Comparison of ENCODE assay signal across 9 cellular contexts in genomic region chr19:12155324-12155723, GRCh38. TPM values are rescaled to one million over a fixed set of nuclear protein-coding genes. Genes with fewer than 3 reads are reported as not detected.
DNase-seq lines count a peak whose midpoint lies in the region; ATAC-seq, FAIRE-seq and TF ChIP-seq lines count a peak whose summit lies in the region.
"Had no signal": no experiment of that assay in that cellular context is flagged by ENCODE, and none has a peak within 500 bp of the region (broad histone marks: within the 10 kb centered on the region; RNA-seq: fewer than 3 reads in every experiment).

No MANE protein-coding gene starts in this region.

- WGBS in right lobe of liver (ENCODE audit: insufficient coverage, low coverage, low lambda C conversion rate, missing lambda C conversion rate), result 20% methylated on average over 11 of the region's 11 CpGs
- WGBS in tibial nerve, 2 donors, result 14 to 17% methylated on average over 11 of the region's 11 CpGs

- no peaks in the 10 kb centered on the region for H3K27me3 ChIP-seq in astrocyte (ENCODE audit: insufficient read depth, low read length)
- no peaks in the 10 kb centered on the region for H3K27me3 ChIP-seq in right lobe of liver
- H3K27me3 ChIP-seq in tibial nerve, result no peaks in the 10 kb centered on the region

- H3K36me3 ChIP-seq in astrocyte (ENCODE audit: insufficient read depth, low read length) (peaks cover 8% of the 10 kb centered on the region), right lobe of liver (peaks cover 0 to 3% (median 0%) of the 10 kb centered on the region in 4 donors), tibial nerve (peaks cover 0 to 18% (median 0%) of the 10 kb centered on the region in 3 donors)

- ATAC-seq in activated T-cell treated with anti-CD3 and anti-CD28 coated beads, Interleukin-2, amount 50 U/mL, for 72 hours (replicated peaks in 1 of 2), result no peak
- ATAC-seq in right lobe of liver, result no peak

- H3K36me3 Mint-ChIP-seq in activated T-cell treated with anti-CD3 and anti-CD28 coated beads, Interleukin-2, amount 50 U/mL, for 72 hours (ENCODE audit: insufficient read depth in 2 of 2), result peaks cover 10 to 13% of the 10 kb centered on the region in 2 donors
- H3K36me3 Mint-ChIP-seq in astrocyte (ENCODE audit: low read depth, unreplicated experiment), result peaks cover 17% of the 10 kb centered on the region

- H3K27me3 Mint-ChIP-seq in activated T-cell treated with anti-CD3 and anti-CD28 coated beads, Interleukin-2, amount 50 U/mL, for 72 hours (ENCODE audit: low read depth), result no peaks in the 10 kb centered on the region
- H3K27me3 Mint-ChIP-seq in astrocyte (ENCODE audit: low read depth, unreplicated experiment), result no peaks in the 10 kb centered on the region

- no peaks in the 10 kb centered on the region for H3K9me3 ChIP-seq in astrocyte (ENCODE audit: insufficient read depth, low read depth, low read length)
- H3K9me3 ChIP-seq in right lobe of liver, result no peaks in the 10 kb centered on the region
- no peaks in the 10 kb centered on the region for H3K9me3 ChIP-seq in tibial nerve

- H3K27ac Mint-ChIP-seq in activated T-cell treated with anti-CD3 and anti-CD28 coated beads, Interleukin-2, amount 50 U/mL, for 72 hours, result no peak overlapping the region
- H3K27ac Mint-ChIP-seq in astrocyte (ENCODE audit: unreplicated experiment), result no peak overlapping the region

- peaks cover 49% of the 10 kb centered on the region for H3K79me2 ChIP-seq in astrocyte (ENCODE audit: insufficient read depth, low read length)

- no peak for TF ChIP-seq EP300 in tibial nerve (IDR thresholded peaks at IDR 0.05)

- H3K4me3 ChIP-seq in astrocyte (ENCODE audit: insufficient read depth, low read depth, low read length) (peak overlapping the region; percentile 80), right lobe of liver (peak overlapping the region; percentile 59 to 73 (median 70)), tibial nerve (peak overlapping the region; percentile 68 to 87 (median 80))

- FAIRE-seq in astrocyte (lab: Jason Lieb, UNC) (no peak), GM19239 (lab: Jason Lieb, UNC) (no peak)

- peaks cover 6% of the 10 kb centered on the region for H3K4me1 Mint-ChIP-seq in activated T-cell treated with anti-CD3 and anti-CD28 coated beads, Interleukin-2, amount 50 U/mL, for 72 hours (ENCODE audit: low read depth)
- H3K4me1 Mint-ChIP-seq in astrocyte (ENCODE audit: low read depth, unreplicated experiment), result peaks cover 3% of the 10 kb centered on the region

- intact Hi-C loops in right lobe of liver (cut with DNase I), result no loop called here

- TF ChIP-seq POLR2A in right lobe of liver (IDR thresholded peaks at IDR 0.05) (no peak), tibial nerve (IDR thresholded peaks at IDR 0.05) (no peak)

- no peak overlapping the region for H2AFZ ChIP-seq in astrocyte (ENCODE audit: low read depth, low read length)

- H3K27ac ChIP-seq in astrocyte (ENCODE audit: low read depth, low read length), result no peak overlapping the region
- no peak overlapping the region for H3K27ac ChIP-seq in right lobe of liver
- peak overlapping the region in 2 of 4 donors; percentile 73 to 86 for H3K27ac ChIP-seq in tibial nerve

- no peak for TF ChIP-seq CTCF in astrocyte (IDR thresholded peaks at IDR 0.05; ENCODE audit: insufficient read depth, low read depth, low read length)
- no peak for TF ChIP-seq CTCF in right lobe of liver (IDR thresholded peaks at IDR 0.05)
- no peak for TF ChIP-seq CTCF in tibial nerve (IDR thresholded peaks at IDR 0.05)

- peak overlapping the region; percentile 91 for H3K9ac ChIP-seq in astrocyte (ENCODE audit: low read length)

- H3K9me3 Mint-ChIP-seq in activated T-cell treated with anti-CD3 and anti-CD28 coated beads, Interleukin-2, amount 50 U/mL, for 72 hours, result no peaks in the 10 kb centered on the region
- H3K9me3 Mint-ChIP-seq in astrocyte (ENCODE audit: unreplicated experiment), result peaks cover 3% of the 10 kb centered on the region

- H3K4me2 ChIP-seq in astrocyte (ENCODE audit: low read length), result peak overlapping the region; percentile 88

- H4K20me1 ChIP-seq in astrocyte (ENCODE audit: insufficient read depth, low read length), result peaks cover 11% of the 10 kb centered on the region

- DNase-seq in activated T-cell treated with anti-CD3 and anti-CD28 coated beads, Interleukin-2, amount 50 U/mL, for 72 hours, result no peak
- DNase-seq in activated T-cell treated with anti-CD3 and anti-CD28 coated beads, Interleukin-2, amount 50 U/mL, for 48 hours, result no peak
- DNase-seq in astrocyte (ENCODE audit: low read depth) (no peak), right lobe of liver (no peak), tibial nerve (ENCODE audit: low spot score in 2 of 2) (no peak), COLO829 (ENCODE audit: low spot score) (no peak), GM19239 (ENCODE audit: insufficient read length, low spot score) (no peak)
- no peak for DNase-seq in stimulated activated CD4-positive, alpha-beta T cell treated with anti-CD3 and anti-CD28 coated beads, Interleukin-12 subunit alpha, Interleukin-12 subunit beta, amount 100 ng/mL, for 4 hours
- DNase-seq: DMS 273 treated with DMSO at 0.1 percent for 48 hours had no signal

- H3K4me1 ChIP-seq in astrocyte (ENCODE audit: insufficient read depth, low read length), result no peaks in the 10 kb centered on the region
- H3K4me1 ChIP-seq in right lobe of liver, result no peaks in the 10 kb centered on the region
- H3K4me1 ChIP-seq in tibial nerve, result peaks cover 0 to 25% (median 2%) of the 10 kb centered on the region in 4 donors

- H3K4me3 Mint-ChIP-seq in activated T-cell treated with anti-CD3 and anti-CD28 coated beads, Interleukin-2, amount 50 U/mL, for 72 hours, result peak overlapping the region; percentile 89 to 91
- peak overlapping the region; percentile 93 for H3K4me3 Mint-ChIP-seq in astrocyte (ENCODE audit: unreplicated experiment)

RNA-seq across cellular contexts. Expression of gene ZNF625, which starts 1.2 kb away (rescaled TPM):
- 1 to 10 TPM; 3.2 to 4.9 TPM for total RNA-seq in activated T-cell treated with anti-CD3 and anti-CD28 coated beads, Interleukin-2, amount 50 U/mL, for 72 hours
- total RNA-seq in astrocyte (13.7 and 16.1 TPM in 2 replicates), right lobe of liver (1 to 10 TPM in 4 of 6 experiments, under 1 TPM in 2; 0.57 to 1.8 (median 1.4) TPM), tibial nerve (10 to 100 TPM in 2 of 4 donors, 1 to 10 TPM in 2; 5.0 to 11.6 (median 9.1) TPM)

RNA-seq across cellular contexts. Expression of gene ZNF136, which starts 7.6 kb away (rescaled TPM):
- 10 to 100 TPM; 17.0 to 19.8 TPM for total RNA-seq in activated T-cell treated with anti-CD3 and anti-CD28 coated beads, Interleukin-2, amount 50 U/mL, for 72 hours
- total RNA-seq in astrocyte (8.3 and 11.1 TPM in 2 replicates), right lobe of liver (1 to 10 TPM; 1.3 to 3.9 (median 2.2) TPM), tibial nerve (10 to 100 TPM in 3 of 4 donors, 1 to 10 TPM in 1; 5.1 to 25.8 (median 13.4) TPM)

RNA-seq across cellular contexts. Expression of gene ZNF20, which starts 15.2 kb away (rescaled TPM):
- 1 to 10 TPM; 2.7 to 3.4 TPM for total RNA-seq in activated T-cell treated with anti-CD3 and anti-CD28 coated beads, Interleukin-2, amount 50 U/mL, for 72 hours
- total RNA-seq in astrocyte (7.5 and 8.2 TPM in 2 replicates), right lobe of liver (1 to 10 TPM in 5 of 6 experiments, under 1 TPM in 1; 0.98 to 2.7 (median 1.5) TPM), tibial nerve (10 to 100 TPM in 1 of 4 donors, 1 to 10 TPM in 3; 1.2 to 10.4 (median 5.1) TPM)
